In genomic region chr2:169702979-169703378, GRCh38 we compare ENCODE assay signal across 24 cellular contexts. TPM values are rescaled to one million over a fixed set of nuclear protein-coding genes. Genes with fewer than 3 reads are reported as not detected.
DNase-seq lines count a peak whose midpoint lies in the region; ATAC-seq, FAIRE-seq and TF ChIP-seq lines count a peak whose summit lies in the region.
"Had no signal": no experiment of that assay in that cellular context is flagged by ENCODE, and none has a peak within 500 bp of the region (broad histone marks: within the 10 kb centered on the region; RNA-seq: fewer than 3 reads in every experiment).

No MANE protein-coding gene starts in this region.

- H3K27ac ChIP-seq in vagina = peak overlapping the region; percentile 40
- H3K27ac ChIP-seq: 22Rv1, BLaER1, SJSA1 had no signal

- H3K4me3 ChIP-seq in vagina = no peak overlapping the region
- H3K4me3 ChIP-seq: BLaER1, GM23338, MG63, SJSA1 had no signal

- no peak for TF ChIP-seq CTCF in vagina (IDR thresholded peaks at IDR 0.05)

- no peaks in the 10 kb centered on the region for H3K27me3 ChIP-seq in vagina
- H3K27me3 ChIP-seq: BLaER1, MG63, SJSA1 had no signal

- intact Hi-C loops in Right ventricle myocardium inferior (cut with DNase I) (no loop called here), cardiac septum (cut with DNase I) (no loop called here), vagina (cut with DNase I) (no loop called here)

- TF ChIP-seq POLR2A in vagina (IDR thresholded peaks at IDR 0.05) = no peak

- ATAC-seq in Right ventricle myocardium inferior (peak; percentile 67), HG03571 (IDR thresholded peaks at IDR 0.05; ENCODE audit: unreplicated experiment) (no peak), HG02623 (IDR thresholded peaks at IDR 0.05; ENCODE audit: unreplicated experiment) (no peak)
- ATAC-seq: GM23338, PC-3 had no signal

- no peaks in the 10 kb centered on the region for H3K9me3 ChIP-seq in vagina
- H3K9me3 ChIP-seq: BLaER1, MG63, SJSA1 had no signal

- H3K4me1 ChIP-seq in vagina = peaks cover 19% of the 10 kb centered on the region
- H3K4me1 ChIP-seq: BLaER1, SJSA1 had no signal

- H3K36me3 ChIP-seq in vagina = peaks cover 0 to 4% of the 10 kb centered on the region in 2 donors
- H3K36me3 ChIP-seq: SJSA1 had no signal

- FAIRE-seq in colon (lab: Jason Lieb, UNC) = peak; percentile 24
- FAIRE-seq: D721Med had no signal

- DNase-seq in Right ventricle myocardium inferior (ENCODE audit: missing footprints) (no peak), cardiac septum (ENCODE audit: low spot score) (no peak), fibroblast of peridontal ligament (ENCODE audit: extremely low read depth) (peak; percentile 21), vagina (ENCODE audit: extremely low spot score in 2 of 2) (no peak)
- DNase-seq: CD4-positive, CD25-positive, alpha-beta regulatory T cell; H9; IMR-90; KG1; MG63; NCI-H1105 treated with DMSO at 0.1 percent for 48 hours; NCI-H146; NCI-H1930; NCI-H524 treated with DMSO at 0.1 percent for 48 hours; NCI-H82; NK-92 treated with Interleukin-12 subunit alpha and Interleukin-12 subunit beta, amount 100 ng/mL, for 24 hours; PC-3 had no signal

RNA-seq across cellular contexts. Expression of gene PHOSPHO2, which starts 8.7 kb away (rescaled TPM):
- total RNA-seq in Right ventricle myocardium inferior = 3.6 TPM
- total RNA-seq in cardiac septum = 2.2 TPM
- 4.7 TPM for total RNA-seq in vagina

RNA-seq across cellular contexts. Expression of gene CFAP210, which starts 8.8 kb away (rescaled TPM):
- total RNA-seq in Right ventricle myocardium inferior (0.11 TPM), cardiac septum (not detected), vagina (0.49 TPM)
- total RNA-seq: CD4-positive, CD25-positive, alpha-beta regulatory T cell; GM23338; IMR-90; PC-3; SJSA1 had no signal

RNA-seq across cellular contexts. Expression of gene KLHL23, which starts 30.7 kb away (rescaled TPM):
- total RNA-seq in Right ventricle myocardium inferior (21.6 TPM), cardiac septum (9.0 TPM), vagina (5.6 TPM)
